ENCODE assay signal across 27 cellular contexts in genomic region chr13:67520886-67521285, GRCh38.
A peak's percentile ranks its signal among the peaks of the same experiment; 100 is the strongest.
DNase-seq lines count a peak whose midpoint lies in the region; ATAC-seq and TF ChIP-seq lines count a peak whose summit lies in the region.
"Had no signal": no experiment of that assay in that cellular context is flagged by ENCODE, and none has a peak within 500 bp of the region (broad histone marks: within the 10 kb centered on the region; RNA-seq: fewer than 3 reads in every experiment).

No MANE protein-coding gene starts in this region.

- H4K20me1 ChIP-seq in SU-DHL-6 (ENCODE audit: low read depth, low read length) = no peaks in the 10 kb centered on the region

- H3K36me3 ChIP-seq in SU-DHL-6 (ENCODE audit: low read length) = no peaks in the 10 kb centered on the region
- H3K36me3 ChIP-seq: gastroesophageal sphincter, neural progenitor cell, right lobe of liver, upper lobe of left lung had no signal

- H3F3A ChIP-seq in SU-DHL-6 (ENCODE audit: insufficient read depth) = no peaks in the 10 kb centered on the region

- peak; percentile 40 for DNase-seq in NAMALWA (ENCODE audit: low spot score)
- no peak for DNase-seq in stimulated activated naive CD4-positive, alpha-beta T cell (lab: John Stamatoyannopoulos, UW)
- DNase-seq in COLO668 (lab: John Stamatoyannopoulos, UW; ENCODE audit: unreplicated experiment) = no peak
- no peak for DNase-seq in middle frontal gyrus (ENCODE audit: extremely low spot score, low spot score)
- no peak for DNase-seq in foreskin fibroblast
- DNase-seq: activated CD4-positive, alpha-beta memory T cell treated with anti-CD3 and anti-CD28 coated beads for 36 hours; activated CD8-positive, alpha-beta memory T cell treated with anti-CD3 and anti-CD28 coated beads, Interleukin-2, amount 50 U/mL, for 4 hours; activated naive CD4-positive, alpha-beta T cell treated with anti-CD3 and anti-CD28 coated beads, Interleukin-2, amount 10 ng/mL, durations not matched to agents 7 days and 5 days; amniotic stem cell; EL; hippocampal formation; immature natural killer cell; NCI-H1436; NCI-H2107; NCI-H774; PC-3; right lobe of liver; stimulated activated CD4-positive, alpha-beta T cell treated with anti-CD3 and anti-CD28 coated beads, Interleukin-12 subunit alpha, Interleukin-12 subunit beta, amount 100 ng/mL, for 4 hours; stimulated activated CD4-positive, alpha-beta T cell treated with anti-CD3 and anti-CD28 coated beads, Interleukin-4, amount 100 ng/mL, for 1 hour; substantia nigra; SW 1271; T-helper 9 cell; upper lobe of left lung had no signal

- peak overlapping the region; percentile 15 for H3K4me2 ChIP-seq in SU-DHL-6 (ENCODE audit: low read depth, low read length, poor library complexity, severe bottlenecking)
- H3K4me2 ChIP-seq: neural progenitor cell had no signal

- no peaks in the 10 kb centered on the region for H3K27me3 ChIP-seq in SU-DHL-6 (ENCODE audit: low read length)
- H3K27me3 ChIP-seq: gastroesophageal sphincter, neural progenitor cell, right lobe of liver, upper lobe of left lung had no signal

- no peak overlapping the region for H3K27ac ChIP-seq in SU-DHL-6 (ENCODE audit: low read depth, low read length)
- H3K27ac ChIP-seq: gastroesophageal sphincter, neural progenitor cell, right lobe of liver, upper lobe of left lung had no signal

- no peak overlapping the region for H3K9ac ChIP-seq in SU-DHL-6 (ENCODE audit: low read length)
- H3K9ac ChIP-seq: neural progenitor cell had no signal

- no peaks in the 10 kb centered on the region for H3K79me2 ChIP-seq in SU-DHL-6 (ENCODE audit: insufficient read depth, low read length)

- H3K4me3 ChIP-seq in SU-DHL-6 (ENCODE audit: insufficient read depth, low read length, poor library complexity, severe bottlenecking) (no peak overlapping the region), foreskin fibroblast (ENCODE audit: low read depth in 1 of 2, low read length in 2 of 2) (no peak overlapping the region)
- H3K4me3 ChIP-seq: gastroesophageal sphincter, neural progenitor cell, right lobe of liver, upper lobe of left lung had no signal

- 0 out of 2 replicates have a peak, but pooled peaks cover 6% of the 10 kb centered on the region for H3K9me3 ChIP-seq in SU-DHL-6 (ENCODE audit: insufficient read depth, low read length)
- H3K9me3 ChIP-seq: gastroesophageal sphincter, right lobe of liver, upper lobe of left lung had no signal

- peak; percentile 35 for ATAC-seq in HG02798 (IDR thresholded peaks at IDR 0.05; ENCODE audit: poor library complexity, unreplicated experiment)
- ATAC-seq: gastroesophageal sphincter, PC-3, right lobe of liver had no signal

- no peaks in the 10 kb centered on the region for H3K9me2 ChIP-seq in SU-DHL-6 (replicated peaks; ENCODE audit: insufficient read depth, low read length)

- TF ChIP-seq CTCF in SU-DHL-6 (IDR thresholded peaks at IDR 0.05; ENCODE audit: insufficient read depth, low read length, poor library complexity, severe bottlenecking) (no peak), foreskin fibroblast (IDR thresholded peaks at IDR 0.05; ENCODE audit: low read depth, low read length) (no peak)

- H2AFZ ChIP-seq in SU-DHL-6 (ENCODE audit: low read depth, low read length, severe bottlenecking) = peak overlapping the region; percentile 55
- H2AFZ ChIP-seq: neural progenitor cell had no signal
